1 cellular context compared by ENCODE assay signal in the genomic region with DNA sequence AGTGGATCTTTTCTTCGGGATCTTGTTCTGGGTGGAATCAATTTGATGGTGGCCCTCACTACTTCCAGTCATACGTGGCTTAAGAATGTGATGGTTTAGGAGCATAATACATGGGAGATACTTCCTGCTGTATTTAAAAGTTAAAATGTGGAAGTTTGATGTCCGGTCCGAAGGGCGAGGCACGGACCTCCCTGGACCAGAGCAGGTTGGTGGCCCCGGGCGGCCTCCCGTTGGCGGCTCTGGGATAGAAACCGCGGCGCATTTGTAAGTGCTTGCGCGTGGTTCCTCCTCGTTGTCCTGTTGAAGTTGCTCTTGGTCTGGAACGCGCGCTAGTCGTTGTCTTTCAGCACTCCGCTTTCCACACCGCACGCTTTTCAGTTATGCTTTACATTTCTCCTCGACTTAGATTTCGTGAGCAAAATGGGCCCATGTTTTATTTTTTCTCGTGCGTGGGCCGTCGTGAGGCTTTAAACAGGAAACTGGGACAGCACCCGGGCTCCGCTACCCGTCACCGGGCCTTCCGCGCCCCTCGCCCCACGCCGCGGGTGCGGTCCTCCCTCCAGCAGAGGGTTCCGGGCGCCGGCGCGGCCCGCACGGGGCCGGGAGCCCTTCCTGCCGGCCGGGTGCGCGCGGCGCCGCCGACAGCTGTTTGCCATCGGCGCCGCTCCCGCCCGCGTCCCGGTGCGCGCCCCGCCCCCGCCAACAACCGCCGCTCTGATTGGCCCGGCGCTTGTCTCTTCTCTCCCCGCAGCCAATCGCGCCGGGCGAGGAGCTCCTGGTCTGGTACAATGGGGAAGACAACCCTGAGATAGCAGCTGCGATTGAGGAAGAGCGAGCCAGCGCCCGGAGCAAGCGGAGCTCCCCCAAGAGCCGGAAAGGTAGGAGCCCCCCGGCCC.
TF ChIP-seq lines count a peak whose summit lies in the region.

No MANE protein-coding gene starts in this region.

TF ChIP-seq in K562, 482 proteins besides CTCF, POLR2A, EP300 and RAD21 (continued from another document and continues in another):
- TF ChIP-seq PATZ1 (CRISPR knock-in tag; IDR thresholded peaks at IDR 0.05; ENCODE audit: borderline replicate concordance) = no peak
- peak; percentile 33 to 67; a peak in 3 of 4 replicates for TF ChIP-seq MAZ (CRISPR knock-in tag; conservative IDR thresholded peaks at IDR 0.05 in 1 of 2, IDR thresholded peaks at IDR 0.05 in 1 of 2)
- no peak for TF ChIP-seq ZNF384 (IDR thresholded peaks at IDR 0.05; ENCODE audit: low read depth, low read length)
- TF ChIP-seq LARP7 (IDR thresholded peaks at IDR 0.05) = no peak
- TF ChIP-seq XRCC3 (IDR thresholded peaks at IDR 0.05) = no peak
- TF ChIP-seq POLR2B (IDR thresholded peaks at IDR 0.05; ENCODE audit: low read depth, partially characterized antibody) = no peak
- peak; percentile 53 for TF ChIP-seq SP2 (IDR thresholded peaks at IDR 0.05; ENCODE audit: extremely low read depth, low read depth, low read length, poor library complexity, severe bottlenecking)
- peak; percentile 66 for TF ChIP-seq HCFC1 (IDR thresholded peaks at IDR 0.05; ENCODE audit: low read depth, low read length)
- TF ChIP-seq ZNF280A (IDR thresholded peaks at IDR 0.05; ENCODE audit: low read depth, partially characterized antibody) = no peak
- TF ChIP-seq, protein P1, sequence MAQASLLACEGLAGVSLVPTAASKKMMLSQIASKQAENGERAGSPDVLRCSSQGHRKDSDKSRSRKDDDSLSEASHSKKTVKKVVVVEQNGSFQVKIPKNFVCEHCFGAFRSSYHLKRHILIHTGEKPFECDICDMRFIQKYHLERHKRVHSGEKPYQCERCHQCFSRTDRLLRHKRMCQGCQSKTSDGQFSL (CRISPR knock-in tag; IDR thresholded peaks at IDR 0.05) = no peak
- TF ChIP-seq, protein P1 (tag; IDR thresholded peaks at IDR 0.05) = peak in 1 of 2 experiments; percentile 12; a peak in 1 of 4 replicates
- TF ChIP-seq POLR3G (IDR thresholded peaks at IDR 0.05; ENCODE audit: extremely low read depth, insufficient read length, insufficient replicate concordance) = no peak
- TF ChIP-seq, protein P2, sequence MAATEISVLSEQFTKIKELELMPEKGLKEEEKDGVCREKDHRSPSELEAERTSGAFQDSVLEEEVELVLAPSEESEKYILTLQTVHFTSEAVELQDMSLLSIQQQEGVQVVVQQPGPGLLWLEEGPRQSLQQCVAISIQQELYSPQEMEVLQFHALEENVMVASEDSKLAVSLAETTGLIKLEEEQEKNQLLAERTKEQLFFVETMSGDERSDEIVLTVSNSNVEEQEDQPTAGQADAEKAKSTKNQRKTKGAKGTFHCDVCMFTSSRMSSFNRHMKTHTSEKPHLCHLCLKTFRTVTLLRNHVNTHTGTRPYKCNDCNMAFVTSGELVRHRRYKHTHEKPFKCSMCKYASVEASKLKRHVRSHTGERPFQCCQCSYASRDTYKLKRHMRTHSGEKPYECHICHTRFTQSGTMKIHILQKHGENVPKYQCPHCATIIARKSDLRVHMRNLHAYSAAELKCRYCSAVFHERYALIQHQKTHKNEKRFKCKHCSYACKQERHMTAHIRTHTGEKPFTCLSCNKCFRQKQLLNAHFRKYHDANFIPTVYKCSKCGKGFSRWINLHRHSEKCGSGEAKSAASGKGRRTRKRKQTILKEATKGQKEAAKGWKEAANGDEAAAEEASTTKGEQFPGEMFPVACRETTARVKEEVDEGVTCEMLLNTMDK (IDR thresholded peaks at IDR 0.05; ENCODE audit: borderline replicate concordance, insufficient read depth, low read depth, low read length, poor library complexity, severe bottlenecking) = peak; percentile 86
- TF ChIP-seq, protein P3, sequence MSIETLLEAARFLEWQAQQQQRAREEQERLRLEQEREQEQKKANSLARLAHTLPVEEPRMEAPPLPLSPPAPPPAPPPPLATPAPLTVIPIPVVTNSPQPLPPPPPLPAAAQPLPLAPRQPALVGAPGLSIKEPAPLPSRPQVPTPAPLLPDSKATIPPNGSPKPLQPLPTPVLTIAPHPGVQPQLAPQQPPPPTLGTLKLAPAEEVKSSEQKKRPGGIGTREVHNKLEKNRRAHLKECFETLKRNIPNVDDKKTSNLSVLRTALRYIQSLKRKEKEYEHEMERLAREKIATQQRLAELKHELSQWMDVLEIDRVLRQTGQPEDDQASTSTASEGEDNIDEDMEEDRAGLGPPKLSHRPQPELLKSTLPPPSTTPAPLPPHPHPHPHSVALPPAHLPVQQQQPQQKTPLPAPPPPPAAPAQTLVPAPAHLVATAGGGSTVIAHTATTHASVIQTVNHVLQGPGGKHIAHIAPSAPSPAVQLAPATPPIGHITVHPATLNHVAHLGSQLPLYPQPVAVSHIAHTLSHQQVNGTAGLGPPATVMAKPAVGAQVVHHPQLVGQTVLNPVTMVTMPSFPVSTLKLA (conservative IDR thresholded peaks at IDR 0.05) = peak in 1 of 2 experiments; percentile 59; a peak in 2 of 4 replicates
- peak in 1 of 2 experiments; percentile 57; a peak in 1 of 4 replicates for TF ChIP-seq UBTF (IDR thresholded peaks at IDR 0.05; ENCODE audit: borderline replicate concordance in 1 of 2, low read depth in 2 of 2, low read length in 2 of 2)
- TF ChIP-seq E2F5 (CRISPR knock-in tag; IDR thresholded peaks at IDR 0.05) = no peak
- peak; percentile 74; the same call in 1 of the 2 replicates for TF ChIP-seq ZNF668 (CRISPR knock-in tag; IDR thresholded peaks at IDR 0.05)
- no peak for TF ChIP-seq BCLAF1 (IDR thresholded peaks at IDR 0.05; ENCODE audit: borderline replicate concordance in 1 of 2, control insufficient read depth in 1 of 2, low read depth in 2 of 2, low read length in 1 of 2)
- TF ChIP-seq TARDBP (IDR thresholded peaks at IDR 0.05) = no peak
- TF ChIP-seq STAT5A (IDR thresholded peaks at IDR 0.05; ENCODE audit: borderline replicate concordance, low read length) = no peak
- no peak for TF ChIP-seq RBBP5 (IDR thresholded peaks at IDR 0.05; ENCODE audit: borderline replicate concordance, insufficient read depth, low read length, poor library complexity, severe bottlenecking)
- TF ChIP-seq ETV6 (IDR thresholded peaks at IDR 0.05; ENCODE audit: borderline replicate concordance in 1 of 2, low read depth in 2 of 2, low read length in 1 of 2) = no peak
- TF ChIP-seq ETV6 (CRISPR knock-in tag; IDR thresholded peaks at IDR 0.05; ENCODE audit: borderline replicate concordance) = no peak
- TF ChIP-seq NR2F6 (CRISPR knock-in tag; IDR thresholded peaks at IDR 0.05) = no peak
- TF ChIP-seq EHMT2 (IDR thresholded peaks at IDR 0.05) = no peak
- peak; percentile 63 for TF ChIP-seq ZFX (CRISPR knock-in tag; IDR thresholded peaks at IDR 0.05)
- TF ChIP-seq, protein P4, sequence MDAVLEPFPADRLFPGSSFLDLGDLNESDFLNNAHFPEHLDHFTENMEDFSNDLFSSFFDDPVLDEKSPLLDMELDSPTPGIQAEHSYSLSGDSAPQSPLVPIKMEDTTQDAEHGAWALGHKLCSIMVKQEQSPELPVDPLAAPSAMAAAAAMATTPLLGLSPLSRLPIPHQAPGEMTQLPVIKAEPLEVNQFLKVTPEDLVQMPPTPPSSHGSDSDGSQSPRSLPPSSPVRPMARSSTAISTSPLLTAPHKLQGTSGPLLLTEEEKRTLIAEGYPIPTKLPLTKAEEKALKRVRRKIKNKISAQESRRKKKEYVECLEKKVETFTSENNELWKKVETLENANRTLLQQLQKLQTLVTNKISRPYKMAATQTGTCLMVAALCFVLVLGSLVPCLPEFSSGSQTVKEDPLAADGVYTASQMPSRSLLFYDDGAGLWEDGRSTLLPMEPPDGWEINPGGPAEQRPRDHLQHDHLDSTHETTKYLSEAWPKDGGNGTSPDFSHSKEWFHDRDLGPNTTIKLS (IDR thresholded peaks at IDR 0.05; ENCODE audit: borderline replicate concordance, low read depth) = peak; percentile 60; the same call in 1 of the 2 replicates
- no peak for TF ChIP-seq DNMT1 (IDR thresholded peaks at IDR 0.05)
- TF ChIP-seq ELF2 (CRISPR knock-in tag; IDR thresholded peaks at IDR 0.05) = no peak; the same call in 1 of the 2 replicates
- TF ChIP-seq RBM17 (IDR thresholded peaks at IDR 0.05; ENCODE audit: borderline replicate concordance, low read depth, low read length) = no peak
- TF ChIP-seq, protein P5, sequence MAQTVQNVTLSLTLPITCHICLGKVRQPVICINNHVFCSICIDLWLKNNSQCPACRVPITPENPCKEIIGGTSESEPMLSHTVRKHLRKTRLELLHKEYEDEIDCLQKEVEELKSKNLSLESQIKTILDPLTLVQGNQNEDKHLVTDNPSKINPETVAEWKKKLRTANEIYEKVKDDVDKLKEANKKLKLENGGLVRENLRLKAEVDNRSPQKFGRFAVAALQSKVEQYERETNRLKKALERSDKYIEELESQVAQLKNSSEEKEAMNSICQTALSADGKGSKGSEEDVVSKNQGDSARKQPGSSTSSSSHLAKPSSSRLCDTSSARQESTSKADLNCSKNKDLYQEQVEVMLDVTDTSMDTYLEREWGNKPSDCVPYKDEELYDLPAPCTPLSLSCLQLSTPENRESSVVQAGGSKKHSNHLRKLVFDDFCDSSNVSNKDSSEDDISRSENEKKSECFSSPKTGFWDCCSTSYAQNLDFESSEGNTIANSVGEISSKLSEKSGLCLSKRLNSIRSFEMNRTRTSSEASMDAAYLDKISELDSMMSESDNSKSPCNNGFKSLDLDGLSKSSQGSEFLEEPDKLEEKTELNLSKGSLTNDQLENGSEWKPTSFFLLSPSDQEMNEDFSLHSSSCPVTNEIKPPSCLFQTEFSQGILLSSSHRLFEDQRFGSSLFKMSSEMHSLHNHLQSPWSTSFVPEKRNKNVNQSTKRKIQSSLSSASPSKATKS (CRISPR knock-in tag; IDR thresholded peaks at IDR 0.05) = no peak
- no peak for TF ChIP-seq HDAC8 (tag; IDR thresholded peaks at IDR 0.05)
- no peak for TF ChIP-seq FUS (optimal IDR thresholded peaks at IDR 0.05; ENCODE audit: low read depth, low read length)
- no peak for TF ChIP-seq ZNF197 (CRISPR knock-in tag; IDR thresholded peaks at IDR 0.05; ENCODE audit: low read depth)
